9 cellular contexts compared by ENCODE assay signal in the genomic region with DNA sequence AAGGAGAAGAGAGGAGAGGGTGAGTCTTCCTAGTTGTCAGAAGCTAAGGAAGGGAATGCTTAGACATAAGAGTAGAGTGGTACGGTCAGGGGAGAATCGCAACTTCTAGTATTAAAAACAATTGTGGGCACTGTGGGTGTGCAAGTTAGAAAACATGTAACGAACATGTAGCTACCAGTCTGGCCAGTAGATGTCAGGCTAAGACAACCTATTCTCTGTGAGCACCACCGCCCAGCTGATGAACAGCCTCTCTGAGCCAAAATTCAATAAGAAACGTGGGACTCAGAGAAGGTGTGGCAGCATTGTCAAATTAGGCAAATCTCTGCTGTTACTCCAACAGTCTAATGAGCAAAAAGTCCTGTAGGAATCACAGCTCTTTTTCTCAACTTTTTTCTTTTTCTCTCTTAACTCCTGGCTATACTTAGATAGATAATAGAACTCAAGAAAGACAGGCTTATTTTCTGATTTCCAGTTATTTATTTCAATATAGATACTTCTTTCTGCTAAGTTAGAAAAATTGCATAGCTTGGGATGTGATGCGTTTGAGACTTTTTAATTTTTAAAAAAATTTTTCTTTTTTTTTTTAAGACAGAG.
A peak's percentile ranks its signal among the peaks of the same experiment; 100 is the strongest.
DNase-seq lines count a peak whose midpoint lies in the region; ATAC-seq and TF ChIP-seq lines count a peak whose summit lies in the region.
"Had no signal": no experiment of that assay in that cellular context is flagged by ENCODE, and none has a peak within 500 bp of the region (broad histone marks: within the 10 kb centered on the region; RNA-seq: fewer than 3 reads in every experiment).

No MANE protein-coding gene starts in this region.

- peak; percentile 72 for ATAC-seq in GM19351 (IDR thresholded peaks at IDR 0.05; ENCODE audit: unreplicated experiment)
- ATAC-seq in activated T-cell treated with anti-CD3 and anti-CD28 coated beads, Interleukin-2, amount 50 U/mL, for 4 hours = peak; percentile 82 to 87

- no peak overlapping the region for H3K9ac ChIP-seq in neuronal stem cell (ENCODE audit: low read depth, low read length, poor library complexity)

- no peak overlapping the region for H2AK5ac ChIP-seq in neuronal stem cell (ENCODE audit: low read depth, low read length)

- TF ChIP-seq POLR2A in Peyer's patch (IDR thresholded peaks at IDR 0.05) = peak in 1 of 2 donors; percentile 8

- peaks cover 0 to 32% (median 7%) of the 10 kb centered on the region in 4 donors for H3K4me1 ChIP-seq in Peyer's patch
- no peaks in the 10 kb centered on the region for H3K4me1 ChIP-seq in neuronal stem cell (ENCODE audit: control insufficient read depth in 2 of 2, insufficient read depth in 1 of 2, low read depth in 1 of 2, low read length in 2 of 2)

- no peak overlapping the region for H2BK15ac ChIP-seq in neuronal stem cell (ENCODE audit: low read length)

- H3K23ac ChIP-seq in neuronal stem cell (ENCODE audit: low read depth, low read length, poor library complexity) = no peak overlapping the region

- peak; percentile 54 to 96 (median 84) for TF ChIP-seq CTCF in Peyer's patch (IDR thresholded peaks at IDR 0.05)

- H3K9me3 Mint-ChIP-seq in activated T-cell treated with anti-CD3 and anti-CD28 coated beads, Interleukin-2, amount 50 U/mL, for 4 hours = no peaks in the 10 kb centered on the region
- H3K9me3 Mint-ChIP-seq: IgD-negative memory B cell had no signal

- H3K27me3 Mint-ChIP-seq in activated T-cell treated with anti-CD3 and anti-CD28 coated beads, Interleukin-2, amount 50 U/mL, for 4 hours (ENCODE audit: low read depth) = peaks cover 8% of the 10 kb centered on the region

- no peak overlapping the region for H3K4me3 Mint-ChIP-seq in activated T-cell treated with anti-CD3 and anti-CD28 coated beads, Interleukin-2, amount 50 U/mL, for 4 hours
- H3K4me3 Mint-ChIP-seq: IgD-negative memory B cell had no signal

- H3K36me3 Mint-ChIP-seq in activated T-cell treated with anti-CD3 and anti-CD28 coated beads, Interleukin-2, amount 50 U/mL, for 4 hours (ENCODE audit: insufficient read depth) = no peaks in the 10 kb centered on the region
- H3K36me3 Mint-ChIP-seq: IgD-negative memory B cell had no signal

- no peak overlapping the region for H4K8ac ChIP-seq in neuronal stem cell (ENCODE audit: low read depth, low read length)

- H3K4me1 Mint-ChIP-seq in activated T-cell treated with anti-CD3 and anti-CD28 coated beads, Interleukin-2, amount 50 U/mL, for 4 hours (ENCODE audit: low read depth) = no peaks in the 10 kb centered on the region

- WGBS in neuronal stem cell (ENCODE audit: extremely low coverage in 2 of 2, insufficient read length in 2 of 2, insufficient replicate concordance in 1 of 2), 2 donors = no CpG with 5 or more reads among the region's 6 CpGs

- no peak overlapping the region for H2BK5ac ChIP-seq in neuronal stem cell (ENCODE audit: low read length)

- no peak overlapping the region for H3K4me2 ChIP-seq in neuronal stem cell (ENCODE audit: insufficient read depth, low read length, poor library complexity, severe bottlenecking)

- H3K4me3 ChIP-seq in Peyer's patch = no peak overlapping the region
- no peak overlapping the region for H3K4me3 ChIP-seq in neuronal stem cell (ENCODE audit: low read length in 2 of 2)

- H3K18ac ChIP-seq in neuronal stem cell (ENCODE audit: low read length) = no peak overlapping the region

- H3K27ac ChIP-seq in Peyer's patch = peak overlapping the region in 1 of 4 donors; percentile 89
- no peak overlapping the region for H3K27ac ChIP-seq in neuronal stem cell (replicated peaks; ENCODE audit: low read length)
- no peak overlapping the region for H3K27ac ChIP-seq in substantia nigra (ENCODE audit: low read depth, low read length, poor library complexity, severe bottlenecking)

- DNase-seq in C1 segment of cervical spinal cord (lab: John Stamatoyannopoulos, UW) (peak in 10 of 14 donors; percentile 19 to 56 (median 36)), KG1 (lab: John Stamatoyannopoulos, UW) (peak; percentile 60), Peyer's patch (peak; percentile 47 to 90 (median 80)), fibroblast of peridontal ligament (ENCODE audit: extremely low read depth) (peak; percentile 89), neuronal stem cell (ENCODE audit: low spot score) (peak; percentile 74), substantia nigra (lab: John Stamatoyannopoulos, UW) (peak in 40 of 49 donors; percentile 6 to 84 (median 48))
- peak; percentile 69 for DNase-seq in activated T-cell treated with anti-CD3 and anti-CD28 coated beads, Interleukin-2, amount 50 U/mL, for 4 hours

- no peak overlapping the region for H2AFZ ChIP-seq in neuronal stem cell (ENCODE audit: low read length)

- no peaks in the 10 kb centered on the region for H3K79me1 ChIP-seq in neuronal stem cell (ENCODE audit: low read depth, low read length)

- H2BK12ac ChIP-seq in neuronal stem cell (ENCODE audit: low read length) = no peak overlapping the region

- H3K36me3 ChIP-seq in Peyer's patch = no peaks in the 10 kb centered on the region
- no peaks in the 10 kb centered on the region for H3K36me3 ChIP-seq in neuronal stem cell (replicated peaks in 1 of 2; ENCODE audit: control insufficient read depth in 2 of 2, insufficient read depth in 2 of 2, low read length in 2 of 2)

- H3K9me3 ChIP-seq in Peyer's patch (no peaks in the 10 kb centered on the region), neuronal stem cell (replicated peaks in 1 of 2; ENCODE audit: control insufficient read depth in 2 of 2, insufficient read depth in 1 of 2, low read depth in 1 of 2, low read length in 2 of 2) (no peaks in the 10 kb centered on the region)

- H2BK120ac ChIP-seq in neuronal stem cell (ENCODE audit: low read depth, low read length) = no peak overlapping the region

- no peak overlapping the region for H3K14ac ChIP-seq in neuronal stem cell (ENCODE audit: low read length)

- no peak overlapping the region for H4K91ac ChIP-seq in neuronal stem cell (ENCODE audit: low read depth, low read length, poor library complexity)

- no peak overlapping the region for H3K4ac ChIP-seq in neuronal stem cell (ENCODE audit: low read length)

- H3K27me3 ChIP-seq in Peyer's patch = no peaks in the 10 kb centered on the region
- no peaks in the 10 kb centered on the region for H3K27me3 ChIP-seq in neuronal stem cell (ENCODE audit: control insufficient read depth in 3 of 3, insufficient read depth in 3 of 3, low read depth in 1 of 3, low read length in 3 of 3)

Comparison
In these comparisons a context has a peak if more than half of its experiments do, and no peak if none do; other contexts are left out.
1. DNase-seq: peak in every context shown above with its lines; median percentile 89 in fibroblast of peridontal ligament; 80 in Peyer's patch; 74 in neuronal stem cell; 69 in activated T-cell treated with anti-CD3 and anti-CD28 coated beads, Interleukin-2, amount 50 U/mL, for 4 hours; 60 in KG1; 48 in substantia nigra; 36 in C1 segment of cervical spinal cord.